In the genomic region with DNA sequence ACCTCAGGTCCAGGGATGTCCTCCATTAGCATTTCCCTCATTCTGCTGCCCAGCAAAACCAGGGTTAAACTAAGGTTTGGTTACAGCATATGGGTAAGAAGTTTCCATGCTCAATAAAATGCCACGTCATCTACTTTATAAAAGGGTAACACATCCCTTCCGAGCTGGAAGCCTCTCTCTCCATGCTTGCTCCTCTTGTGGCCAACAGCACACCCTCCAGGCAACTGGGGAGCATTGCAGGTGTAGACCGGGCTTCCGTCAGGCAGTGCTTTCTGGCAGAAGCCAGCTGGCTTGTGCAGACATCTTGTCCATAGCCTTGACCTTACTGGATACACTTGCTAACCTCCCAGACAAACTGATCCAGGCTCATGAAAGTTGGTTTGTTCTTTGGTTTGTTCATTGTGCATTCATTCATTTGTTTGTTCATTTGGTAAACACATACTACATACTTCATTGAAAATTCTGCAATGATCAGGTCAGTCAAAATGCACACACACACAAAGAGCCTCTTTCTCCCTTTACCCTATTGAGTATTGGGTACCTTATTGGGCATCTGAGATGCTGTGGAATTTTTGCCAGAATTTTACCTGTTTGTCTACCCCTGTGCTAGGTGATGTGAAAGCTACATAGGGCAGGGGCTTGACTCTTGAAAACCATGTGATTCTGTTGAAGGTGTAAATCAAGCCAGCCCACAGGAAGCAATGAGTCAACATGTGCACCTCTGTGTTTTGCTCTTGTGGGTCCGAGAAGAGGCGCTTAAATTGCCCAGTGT, we compare ENCODE assay signal across 8 cellular contexts.
DNase-seq lines count a peak whose midpoint lies in the region; ATAC-seq and TF ChIP-seq lines count a peak whose summit lies in the region.

No MANE protein-coding gene starts in this region.

- in situ Hi-C loops in SK-MEL-5 (cut with HindIII; ENCODE audit: low pct_unique_long_range_greater_than_20kb, low sequenced_read_pairs) = no loop called here

- TF ChIP-seq CTCF in fibroblast of mammary gland (conservative IDR thresholded peaks at IDR 0.05; ENCODE audit: control insufficient read depth, insufficient read depth, low read depth, low read length) = peak; percentile 88

- ATAC-seq in GM18909 (IDR thresholded peaks at IDR 0.05; ENCODE audit: poor library complexity, unreplicated experiment) (no peak), HG02759 (IDR thresholded peaks at IDR 0.05; ENCODE audit: unreplicated experiment) (no peak)

- no peak overlapping the region for H3K4me3 ChIP-seq in fibroblast of mammary gland (ENCODE audit: control insufficient read depth, low read depth, low read length)

- peak; percentile 52 for DNase-seq in stimulated activated CD4-positive, alpha-beta T cell treated with anti-CD3 and anti-CD28 coated beads, Interleukin-15, amount 100 ng/mL, for 24 hours
- no peak for DNase-seq in stimulated activated CD4-positive, alpha-beta T cell treated with anti-CD3 and anti-CD28 coated beads, Interleukin-12 subunit alpha, Interleukin-12 subunit beta, amount 100 ng/mL, for 4 hours
- DNase-seq in MV-4-11 (lab: John Stamatoyannopoulos, UW) (peak; percentile 67), SK-MEL-5 (ENCODE audit: low read depth, low spot score) (peak; percentile 89), fibroblast of mammary gland (ENCODE audit: low read depth) (peak; percentile 72), occipital lobe (lab: John Stamatoyannopoulos, UW) (peak; percentile 12)
